Comparison of ENCODE assay signal across 7 cellular contexts in the genomic region with DNA sequence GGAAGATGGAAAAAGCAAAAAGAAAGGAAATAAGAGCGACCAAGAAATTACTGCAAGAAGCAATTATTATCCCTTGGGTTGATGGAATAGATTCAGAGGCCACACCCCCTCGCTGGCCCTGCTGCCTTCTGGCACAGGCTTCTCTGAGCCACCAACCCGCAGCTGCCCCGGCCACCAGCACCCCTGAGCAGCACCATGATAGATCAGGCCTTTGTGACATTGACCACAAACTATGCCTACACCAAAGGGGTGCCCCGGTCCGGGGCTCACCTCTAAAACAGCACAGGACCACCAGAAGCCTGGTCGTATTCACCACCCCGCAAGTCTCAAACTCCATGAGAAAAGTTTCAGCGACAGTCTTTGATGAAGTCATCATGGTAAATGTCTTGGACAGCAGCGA.
"Had no signal": no experiment of that assay in that cellular context is flagged by ENCODE, and none has a peak within 500 bp of the region (broad histone marks: within the 10 kb centered on the region; RNA-seq: fewer than 3 reads in every experiment).

No MANE protein-coding gene starts in this region.

- H3K4me3 ChIP-seq: GM23338 had no signal

- H3K4me3 Mint-ChIP-seq: GM23338, IgD-negative memory B cell had no signal

- FAIRE-seq: H1, H54, HTR-8/SVneo had no signal

- ATAC-seq: GM23338 had no signal

- H3K27me3 Mint-ChIP-seq: IgD-negative memory B cell had no signal

- H3K27ac Mint-ChIP-seq: GM23338, IgD-negative memory B cell had no signal

- H3K4me2 ChIP-seq: GM23338 had no signal

- H3K4me1 Mint-ChIP-seq: GM23338, IgD-negative memory B cell had no signal

- H2AFZ ChIP-seq: GM23338 had no signal

- DNase-seq: HCEC 1CT, KBM-7 had no signal
